In genomic region chr16:69754469-69755310, GRCh38 we compare ENCODE assay signal across 1 cellular context.
TF ChIP-seq lines count a peak whose summit lies in the region.

Gene NOB1 (minus strand): TSS chr16:69754926. CDS start chr16:69754910, 16 bp downstream.

TF ChIP-seq in HepG2, 621 proteins besides CTCF, POLR2A, EP300 and RAD21 (continued from another document and continues in another):
- TF ChIP-seq IKZF5 (CRISPR knock-in tag; IDR thresholded peaks at IDR 0.05) (peak; percentile 92), ZNF614 (CRISPR knock-in tag; IDR thresholded peaks at IDR 0.05; ENCODE audit: borderline replicate concordance) (peak; percentile 89; the same call in 1 of the 2 replicates), ZNF674 (CRISPR knock-in tag; IDR thresholded peaks at IDR 0.05; ENCODE audit: low read depth) (0 out of 2 replicates have a peak, but pooled peaks have one; percentile 93), MED8 (CRISPR knock-in tag; IDR thresholded peaks at IDR 0.05; ENCODE audit: insufficient replicate concordance) (peak; percentile 96), PHF20 (CRISPR knock-in tag; IDR thresholded peaks at IDR 0.05) (peak; percentile 83; the same call in 1 of the 2 replicates), ZNF879 (CRISPR knock-in tag; IDR thresholded peaks at IDR 0.05) (peak; percentile 59; the same call in 1 of the 2 replicates), CBX2 (IDR thresholded peaks at IDR 0.05; ENCODE audit: low read depth, low read length) (no peak), CBX2 (CRISPR knock-in tag; IDR thresholded peaks at IDR 0.05; ENCODE audit: low read depth) (no peak), TARDBP (CRISPR knock-in tag; IDR thresholded peaks at IDR 0.05) (peak; percentile 94), KDM6A (CRISPR knock-in tag; IDR thresholded peaks at IDR 0.05; ENCODE audit: low read depth) (no peak; the same call in 1 of the 2 replicates), RXRB (CRISPR knock-in tag; IDR thresholded peaks at IDR 0.05; ENCODE audit: borderline replicate concordance) (peak; percentile 81), MYNN (CRISPR knock-in tag; IDR thresholded peaks at IDR 0.05; ENCODE audit: low read depth) (peak; percentile 92), ZSCAN20 (CRISPR knock-in tag; IDR thresholded peaks at IDR 0.05; ENCODE audit: borderline replicate concordance) (0 out of 2 replicates have a peak, but pooled peaks have one; percentile 20), GPBP1L1 (CRISPR knock-in tag; IDR thresholded peaks at IDR 0.05) (no peak), TEF (CRISPR knock-in tag; IDR thresholded peaks at IDR 0.05) (no peak), ZNF781 (CRISPR knock-in tag; IDR thresholded peaks at IDR 0.05; ENCODE audit: borderline replicate concordance, not compliant biosample characterization) (peak; percentile 97), ZFY (CRISPR knock-in tag; IDR thresholded peaks at IDR 0.05) (peak; percentile 94), ZNF253 (CRISPR knock-in tag; IDR thresholded peaks at IDR 0.05; ENCODE audit: borderline replicate concordance) (peak; percentile 95; the same call in 1 of the 2 replicates), DNMT1 (CRISPR knock-in tag; IDR thresholded peaks at IDR 0.05) (peak; percentile 89; the same call in 1 of the 2 replicates), ZNF557 (CRISPR knock-in tag; IDR thresholded peaks at IDR 0.05) (0 out of 2 replicates have a peak, but pooled peaks have one; percentile 68), ZNF225 (CRISPR knock-in tag; IDR thresholded peaks at IDR 0.05) (peak; percentile 98), ZBTB3 (CRISPR knock-in tag; IDR thresholded peaks at IDR 0.05; ENCODE audit: borderline replicate concordance, low read depth) (no peak), ZNF329 (CRISPR knock-in tag; IDR thresholded peaks at IDR 0.05; ENCODE audit: low read depth) (no peak), CREBL2 (CRISPR knock-in tag; IDR thresholded peaks at IDR 0.05; ENCODE audit: borderline replicate concordance) (peak; percentile 86; the same call in 1 of the 2 replicates), ZNF547 (CRISPR knock-in tag; IDR thresholded peaks at IDR 0.05) (peak; percentile 96), SRSF9 (IDR thresholded peaks at IDR 0.05; ENCODE audit: borderline replicate concordance, insufficient read depth, low read depth, low read length, poor library complexity, severe bottlenecking) (no peak), ZNF317 (CRISPR knock-in tag; IDR thresholded peaks at IDR 0.05) (0 out of 2 replicates have a peak, but pooled peaks have one; percentile 82), ZNF775 (CRISPR knock-in tag; IDR thresholded peaks at IDR 0.05; ENCODE audit: borderline replicate concordance) (no peak), ZNF574 (CRISPR knock-in tag; IDR thresholded peaks at IDR 0.05) (peak; percentile 95), SMC3 (IDR thresholded peaks at IDR 0.05; ENCODE audit: low read length) (peak; percentile 90), HIVEP1 (CRISPR knock-in tag; IDR thresholded peaks at IDR 0.05) (peak; percentile 94), ZSCAN29 (CRISPR knock-in tag; conservative IDR thresholded peaks at IDR 0.05) (0 out of 2 replicates have a peak, but pooled peaks have one; percentile 32), RFX5 (IDR thresholded peaks at IDR 0.05; ENCODE audit: low read depth, low read length) (peak; percentile 34; the same call in 1 of the 2 replicates), ZBED4 (CRISPR knock-in tag; IDR thresholded peaks at IDR 0.05; ENCODE audit: borderline replicate concordance) (peak; percentile 70; the same call in 1 of the 2 replicates), KLF16 (CRISPR knock-in tag; IDR thresholded peaks at IDR 0.05) (peak; percentile 43 to 97; a peak in 2 of 4 replicates), MAFF (IDR thresholded peaks at IDR 0.05; ENCODE audit: low read depth, low read length) (no peak), ZUFSP (CRISPR knock-in tag; IDR thresholded peaks at IDR 0.05; ENCODE audit: borderline replicate concordance) (no peak), HOXD1 (CRISPR knock-in tag; IDR thresholded peaks at IDR 0.05) (no peak; the same call in 1 of the 2 replicates), ZNF382 (CRISPR knock-in tag; IDR thresholded peaks at IDR 0.05; ENCODE audit: borderline replicate concordance) (no peak), CBFB (CRISPR knock-in tag; IDR thresholded peaks at IDR 0.05) (peak; percentile 71), KLF6 (CRISPR knock-in tag; IDR thresholded peaks at IDR 0.05) (peak; percentile 85; the same call in 1 of the 2 replicates), POLR2G (IDR thresholded peaks at IDR 0.05; ENCODE audit: low read depth, low read length) (peak; percentile 99), ZNF850 (CRISPR knock-in tag; conservative IDR thresholded peaks at IDR 0.05) (no peak), ZNF780A (CRISPR knock-in tag; IDR thresholded peaks at IDR 0.05) (peak; percentile 65; the same call in 1 of the 2 replicates), SP5 (CRISPR knock-in tag; IDR thresholded peaks at IDR 0.05; ENCODE audit: borderline replicate concordance, low read depth) (peak; percentile 73; the same call in 1 of the 2 replicates)
- TF ChIP-seq, protein P1, sequence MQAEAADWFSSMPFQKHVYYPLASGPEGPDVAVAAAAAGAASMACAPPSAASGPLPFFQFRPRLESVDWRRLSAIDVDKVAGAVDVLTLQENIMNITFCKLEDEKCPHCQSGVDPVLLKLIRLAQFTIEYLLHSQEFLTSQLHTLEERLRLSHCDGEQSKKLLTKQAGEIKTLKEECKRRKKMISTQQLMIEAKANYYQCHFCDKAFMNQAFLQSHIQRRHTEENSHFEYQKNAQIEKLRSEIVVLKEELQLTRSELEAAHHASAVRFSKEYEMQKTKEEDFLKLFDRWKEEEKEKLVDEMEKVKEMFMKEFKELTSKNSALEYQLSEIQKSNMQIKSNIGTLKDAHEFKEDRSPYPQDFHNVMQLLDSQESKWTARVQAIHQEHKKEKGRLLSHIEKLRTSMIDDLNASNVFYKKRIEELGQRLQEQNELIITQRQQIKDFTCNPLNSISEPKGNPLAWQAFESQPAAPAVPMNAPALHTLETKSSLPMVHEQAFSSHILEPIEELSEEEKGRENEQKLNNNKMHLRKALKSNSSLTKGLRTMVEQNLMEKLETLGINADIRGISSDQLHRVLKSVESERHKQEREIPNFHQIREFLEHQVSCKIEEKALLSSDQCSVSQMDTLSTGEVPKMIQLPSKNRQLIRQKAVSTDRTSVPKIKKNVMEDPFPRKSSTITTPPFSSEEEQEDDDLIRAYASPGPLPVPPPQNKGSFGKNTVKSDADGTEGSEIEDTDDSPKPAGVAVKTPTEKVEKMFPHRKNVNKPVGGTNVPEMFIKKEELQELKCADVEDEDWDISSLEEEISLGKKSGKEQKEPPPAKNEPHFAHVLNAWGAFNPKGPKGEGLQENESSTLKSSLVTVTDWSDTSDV (CRISPR knock-in tag; IDR thresholded peaks at IDR 0.05), result peak; percentile 97
- TF ChIP-seq, protein P2, sequence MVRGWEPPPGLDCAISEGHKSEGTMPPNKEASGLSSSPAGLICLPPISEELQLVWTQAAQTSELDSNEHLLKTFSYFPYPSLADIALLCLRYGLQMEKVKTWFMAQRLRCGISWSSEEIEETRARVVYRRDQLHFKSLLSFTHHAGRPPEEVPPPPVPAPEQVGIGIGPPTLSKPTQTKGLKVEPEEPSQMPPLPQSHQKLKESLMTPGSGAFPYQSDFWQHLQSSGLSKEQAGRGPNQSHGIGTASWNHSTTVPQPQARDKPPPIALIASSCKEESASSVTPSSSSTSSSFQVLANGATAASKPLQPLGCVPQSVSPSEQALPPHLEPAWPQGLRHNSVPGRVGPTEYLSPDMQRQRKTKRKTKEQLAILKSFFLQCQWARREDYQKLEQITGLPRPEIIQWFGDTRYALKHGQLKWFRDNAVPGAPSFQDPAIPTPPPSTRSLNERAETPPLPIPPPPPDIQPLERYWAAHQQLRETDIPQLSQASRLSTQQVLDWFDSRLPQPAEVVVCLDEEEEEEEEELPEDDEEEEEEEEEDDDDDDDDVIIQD (CRISPR knock-in tag; IDR thresholded peaks at IDR 0.05; ENCODE audit: low read depth), result peak; percentile 45; the same call in 1 of the 2 replicates
- TF ChIP-seq, protein P3, sequence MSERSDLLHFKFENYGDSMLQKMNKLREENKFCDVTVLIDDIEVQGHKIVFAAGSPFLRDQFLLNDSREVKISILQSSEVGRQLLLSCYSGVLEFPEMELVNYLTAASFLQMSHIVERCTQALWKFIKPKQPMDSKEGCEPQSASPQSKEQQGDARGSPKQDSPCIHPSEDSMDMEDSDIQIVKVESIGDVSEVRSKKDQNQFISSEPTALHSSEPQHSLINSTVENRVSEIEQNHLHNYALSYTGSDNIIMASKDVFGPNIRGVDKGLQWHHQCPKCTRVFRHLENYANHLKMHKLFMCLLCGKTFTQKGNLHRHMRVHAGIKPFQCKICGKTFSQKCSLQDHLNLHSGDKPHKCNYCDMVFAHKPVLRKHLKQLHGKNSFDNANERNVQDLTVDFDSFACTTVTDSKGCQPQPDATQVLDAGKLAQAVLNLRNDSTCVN (CRISPR knock-in tag; IDR thresholded peaks at IDR 0.05; ENCODE audit: borderline replicate concordance), result no peak; the same call in 1 of the 2 replicates
